Comparison of ENCODE assay signal across 15 cellular contexts in genomic region chr14:73489481-73490175, GRCh38. TPM values are rescaled to one million over a fixed set of nuclear protein-coding genes. Genes with fewer than 3 reads are reported as not detected.
DNase-seq lines count a peak whose midpoint lies in the region; ATAC-seq and TF ChIP-seq lines count a peak whose summit lies in the region.
"Had no signal": no experiment of that assay in that cellular context is flagged by ENCODE, and none has a peak within 500 bp of the region (broad histone marks: within the 10 kb centered on the region; RNA-seq: fewer than 3 reads in every experiment).

No MANE protein-coding gene starts in this region.

- H3K4me1 ChIP-seq in OCI-LY7 (ENCODE audit: insufficient read depth, low read length, poor library complexity, severe bottlenecking), result peaks cover 28% of the 10 kb centered on the region
- H3K4me1 ChIP-seq in trophoblast cell (ENCODE audit: control insufficient read depth in 1 of 2, insufficient read depth in 2 of 2, low read length in 2 of 2), result peaks cover 10 to 20% of the 10 kb centered on the region in 2 experiments
- H3K4me1 ChIP-seq in mucosa of descending colon (ENCODE audit: low read depth), result peaks cover 24% of the 10 kb centered on the region

- H2BK5ac ChIP-seq in trophoblast cell (ENCODE audit: low read depth, low read length, poor library complexity), result no peak overlapping the region

- CTCF ChIA-PET in activated CD8-positive, alpha-beta memory T cell treated with anti-CD3 and anti-CD28 coated beads, Interleukin-2, amount 10 ng/mL, durations not matched to agents 7 days and 5 days (lab: Charles Lee), result interaction anchor here (1.8 to 2.1 kb wide), 2 partner anchors 26 to 80 kb away, joined by 4 to 16 read pairs; partner anchors contain the start of gene ACOT2
- CTCF ChIA-PET in OCI-LY7 (lab: Charles Lee; ENCODE audit: unreplicated experiment), result interaction anchor here (0.6 kb wide), 1 partner anchor 14 kb away, joined by 4 read pairs; no protein-coding TSS in a partner anchor

- H2AFZ ChIP-seq in OCI-LY7 (ENCODE audit: low read length) (peak overlapping the region; percentile 37; the same call in 1 of the 2 replicates), trophoblast cell (ENCODE audit: insufficient read depth, low read length, poor library complexity) (no peak overlapping the region)

- no peak overlapping the region for H4K8ac ChIP-seq in trophoblast cell (ENCODE audit: low read depth, low read length)

- H3K27ac ChIP-seq in OCI-LY7 (ENCODE audit: low read depth, low read length, poor library complexity, severe bottlenecking) (no peak overlapping the region), trophoblast cell (ENCODE audit: low read depth, low read length) (no peak overlapping the region)
- H3K27ac ChIP-seq: neutrophil, SJSA1 had no signal

- TF ChIP-seq CTCF in OCI-LY7 (conservative IDR thresholded peaks at IDR 0.05; ENCODE audit: low read length) (no peak), mucosa of descending colon (IDR thresholded peaks at IDR 0.05) (no peak)

- H3K18ac ChIP-seq in trophoblast cell (ENCODE audit: low read length), result no peak overlapping the region

- POLR2A ChIA-PET in OCI-LY7 (lab: Charles Lee), result interaction anchor here (0.6 to 1.2 kb wide), 2 partner anchors 12 to 15 kb away, joined by 3 read pairs; no protein-coding TSS in a partner anchor

- no peak for DNase-seq in activated CD8-positive, alpha-beta memory T cell treated with anti-CD3 and anti-CD28 coated beads, Interleukin-2, amount 10 ng/mL, durations not matched to agents 7 days and 5 days
- no peak for DNase-seq in activated CD8-positive, alpha-beta memory T cell treated with anti-CD3 and anti-CD28 coated beads, Interleukin-2, amount 50 U/mL, for 48 hours
- DNase-seq in OCI-LY7 (ENCODE audit: low spot score), result no peak
- no peak for DNase-seq in central memory CD8-positive, alpha-beta T cell (ENCODE audit: low spot score in 2 of 2)
- DNase-seq in trophoblast cell, result peak; percentile 94 to 99
- no peak for DNase-seq in COLO668 (lab: John Stamatoyannopoulos, UW; ENCODE audit: unreplicated experiment)
- no peak for DNase-seq in mucosa of descending colon
- DNase-seq in cerebellum (ENCODE audit: low spot score), result no peak
- DNase-seq: amniotic stem cell; effector CD4-positive, alpha-beta T cell; left colon; NCI-H510A had no signal

- H3K4me3 Mint-ChIP-seq in activated CD8-positive, alpha-beta memory T cell treated with anti-CD3 and anti-CD28 coated beads, Interleukin-2, amount 10 ng/mL, durations not matched to agents 7 days and 5 days, result peak overlapping the region; percentile 58
- peak overlapping the region; percentile 87 for H3K4me3 Mint-ChIP-seq in central memory CD8-positive, alpha-beta T cell

- no peak overlapping the region for H3K14ac ChIP-seq in trophoblast cell (ENCODE audit: low read length)

- no peak overlapping the region for H3K4ac ChIP-seq in trophoblast cell (ENCODE audit: low read depth, low read length)

- no CpG with 5 or more reads among the region's 6 CpGs for WGBS in trophoblast cell (ENCODE audit: extremely low coverage, insufficient coverage, insufficient read length)

- H4K91ac ChIP-seq in trophoblast cell (ENCODE audit: low read depth, low read length), result no peak overlapping the region

- no peak overlapping the region for H3K23ac ChIP-seq in trophoblast cell (ENCODE audit: low read length)

- H2BK120ac ChIP-seq in trophoblast cell (ENCODE audit: insufficient read depth, low read length, poor library complexity), result no peak overlapping the region

- peaks cover 4% of the 10 kb centered on the region; the same call in 1 of the 2 replicates for H3K9me3 ChIP-seq in OCI-LY7 (ENCODE audit: low read length)
- H3K9me3 ChIP-seq in trophoblast cell (ENCODE audit: insufficient read depth, low read depth, low read length), result peaks cover 1% of the 10 kb centered on the region
- H3K9me3 ChIP-seq in mucosa of descending colon, result no peaks in the 10 kb centered on the region
- H3K9me3 ChIP-seq: neutrophil, SJSA1 had no signal

- no TSS peak for BruUV-seq in OCI-LY7 (replicated peaks; lab: Mats Ljungman, UMichigan)

- intact Hi-C loops in OCI-LY7 (cut with micrococcal nuclease; ENCODE audit: unreplicated experiment) (loop anchor here (5.0 kb wide), 1 partner anchor 398 kb away; the partner anchor contains the start of gene ZNF410), mucosa of descending colon (cut with DNase I, micrococcal nuclease) (loop anchor here in 1 of 2 donors (10.0 kb wide), 1 partner anchor 145 kb away; no protein-coding TSS in a partner anchor)

- H3K79me2 ChIP-seq in OCI-LY7 (ENCODE audit: insufficient read depth, low read depth, low read length), result peaks cover 33% of the 10 kb centered on the region
- H3K79me2 ChIP-seq in trophoblast cell (ENCODE audit: control insufficient read depth, insufficient read depth, low read length, poor library complexity), result peaks cover 9% of the 10 kb centered on the region

- peaks cover 21% of the 10 kb centered on the region for H3K36me3 Mint-ChIP-seq in activated CD8-positive, alpha-beta memory T cell treated with anti-CD3 and anti-CD28 coated beads, Interleukin-2, amount 10 ng/mL, durations not matched to agents 7 days and 5 days
- peaks cover 23% of the 10 kb centered on the region for H3K36me3 Mint-ChIP-seq in central memory CD8-positive, alpha-beta T cell (ENCODE audit: insufficient read depth)

- peaks cover 33% of the 10 kb centered on the region for H3K4me1 Mint-ChIP-seq in activated CD8-positive, alpha-beta memory T cell treated with anti-CD3 and anti-CD28 coated beads, Interleukin-2, amount 10 ng/mL, durations not matched to agents 7 days and 5 days
- peaks cover 20% of the 10 kb centered on the region for H3K4me1 Mint-ChIP-seq in central memory CD8-positive, alpha-beta T cell

- no peak overlapping the region; the same call in 1 of the 2 replicates for H3K4me2 ChIP-seq in OCI-LY7 (ENCODE audit: low read length)
- no peak overlapping the region for H3K4me2 ChIP-seq in trophoblast cell (ENCODE audit: low read length)

- H4K20me1 ChIP-seq in OCI-LY7 (ENCODE audit: insufficient read depth, low read length), result peaks cover 10% of the 10 kb centered on the region; the same call in 1 of the 2 replicates

- H3K27me3 ChIP-seq in trophoblast cell (ENCODE audit: insufficient read depth, low read length), result no peaks in the 10 kb centered on the region
- H3K27me3 ChIP-seq: neutrophil, SJSA1 had no signal

- no peaks in the 10 kb centered on the region for H3K9me2 ChIP-seq in OCI-LY7 (ENCODE audit: insufficient read depth, low read length)

- H3K27me3 Mint-ChIP-seq in activated CD8-positive, alpha-beta memory T cell treated with anti-CD3 and anti-CD28 coated beads, Interleukin-2, amount 10 ng/mL, durations not matched to agents 7 days and 5 days, result peaks cover 10% of the 10 kb centered on the region
- H3K27me3 Mint-ChIP-seq in central memory CD8-positive, alpha-beta T cell, result no peaks in the 10 kb centered on the region

- no peaks in the 10 kb centered on the region for H3K9me3 Mint-ChIP-seq in activated CD8-positive, alpha-beta memory T cell treated with anti-CD3 and anti-CD28 coated beads, Interleukin-2, amount 10 ng/mL, durations not matched to agents 7 days and 5 days (ENCODE audit: low read depth)
- no peaks in the 10 kb centered on the region for H3K9me3 Mint-ChIP-seq in central memory CD8-positive, alpha-beta T cell

- H2AK5ac ChIP-seq in trophoblast cell (ENCODE audit: low read length), result no peak overlapping the region

- no peak for ATAC-seq in activated CD8-positive, alpha-beta memory T cell treated with anti-CD3 and anti-CD28 coated beads, Interleukin-2, amount 10 ng/mL, durations not matched to agents 7 days and 5 days
- ATAC-seq in central memory CD8-positive, alpha-beta T cell (replicated peaks; ENCODE audit: extremely low read depth, poor library complexity, severe bottlenecking), result no peak
- no peak for ATAC-seq in mucosa of descending colon

- H3K36me3 ChIP-seq in OCI-LY7 (ENCODE audit: insufficient read depth, low read length), result peaks cover 25% of the 10 kb centered on the region
- no peaks in the 10 kb centered on the region for H3K36me3 ChIP-seq in trophoblast cell (ENCODE audit: control insufficient read depth in 1 of 2, insufficient read depth in 2 of 2, low read length in 2 of 2)
- H3K36me3 ChIP-seq in mucosa of descending colon (ENCODE audit: low read depth), result no peaks in the 10 kb centered on the region
- H3K36me3 ChIP-seq: neutrophil had no signal

- peak overlapping the region; percentile 8 for H3K27ac Mint-ChIP-seq in activated CD8-positive, alpha-beta memory T cell treated with anti-CD3 and anti-CD28 coated beads, Interleukin-2, amount 10 ng/mL, durations not matched to agents 7 days and 5 days
- no peak overlapping the region for H3K27ac Mint-ChIP-seq in central memory CD8-positive, alpha-beta T cell (ENCODE audit: low read depth)

- H4K12ac ChIP-seq in trophoblast cell (ENCODE audit: low read depth, low read length), result no peak overlapping the region

- no peak overlapping the region for H3K9ac ChIP-seq in trophoblast cell (ENCODE audit: low read length)

- peaks cover 6% of the 10 kb centered on the region for H3K79me1 ChIP-seq in trophoblast cell (ENCODE audit: low read length)

- H2BK12ac ChIP-seq in trophoblast cell (ENCODE audit: low read length), result no peak overlapping the region

- no peak overlapping the region for H3K4me3 ChIP-seq in OCI-LY7 (ENCODE audit: low read depth, low read length, poor library complexity, severe bottlenecking)
- no peak overlapping the region for H3K4me3 ChIP-seq in trophoblast cell (ENCODE audit: low read depth, low read length)
- no peak overlapping the region for H3K4me3 ChIP-seq in mucosa of descending colon

RNA-seq across cellular contexts. Expression of gene RIOX1, which starts 1.1 kb away (rescaled TPM):
- total RNA-seq in activated CD8-positive, alpha-beta memory T cell treated with anti-CD3 and anti-CD28 coated beads, Interleukin-2, amount 10 ng/mL, durations not matched to agents 7 days and 5 days, result 10 to 100 TPM; 20.7 to 25.6 TPM
- 33.5 and 36.4 TPM in 2 replicates for total RNA-seq in OCI-LY7 (2014; rRNA removed; shearing (Covaris generic))
- 21.0 and 21.7 TPM in 2 replicates for total RNA-seq in OCI-LY7 (2022)
- polyA plus RNA-seq in trophoblast cell (2013), result 5.4 and 5.6 TPM in 2 replicates
- total RNA-seq in mucosa of descending colon, result 10 to 100 TPM in 2 of 3 donors, 1 to 10 TPM in 1; 7.9 to 11.7 (median 10.1) TPM
- total RNA-seq in cerebellum, result 18.6 TPM

RNA-seq across cellular contexts. Expression of gene NUMB, which starts 31.3 kb away (rescaled TPM):
- total RNA-seq in activated CD8-positive, alpha-beta memory T cell treated with anti-CD3 and anti-CD28 coated beads, Interleukin-2, amount 10 ng/mL, durations not matched to agents 7 days and 5 days, result 10 to 100 TPM; 44.8 to 45.2 TPM
- 17.1 and 18.6 TPM in 2 replicates for total RNA-seq in OCI-LY7 (2014; rRNA removed; shearing (Covaris generic))
- 81.1 and 87.8 TPM in 2 replicates for total RNA-seq in OCI-LY7 (2022)
- 86.2 and 87.0 TPM in 2 replicates for polyA plus RNA-seq in trophoblast cell (2013)
- total RNA-seq in mucosa of descending colon, result 100 to 1,000 TPM in 2 of 3 donors, 10 to 100 TPM in 1; 98.5 to 115 (median 112) TPM
- 34.5 TPM for total RNA-seq in cerebellum

RNA-seq across cellular contexts. Expression of gene ACOT1, which starts 47.3 kb away (rescaled TPM):
- 1 to 10 TPM; 2.5 to 4.3 TPM for total RNA-seq in activated CD8-positive, alpha-beta memory T cell treated with anti-CD3 and anti-CD28 coated beads, Interleukin-2, amount 10 ng/mL, durations not matched to agents 7 days and 5 days
- total RNA-seq in OCI-LY7 (2014; rRNA removed; shearing (Covaris generic)), result 0.88 and 1.9 TPM in 2 replicates
- 1.8 and 2.3 TPM in 2 replicates for total RNA-seq in OCI-LY7 (2022)
- 4.4 and 5.0 TPM in 2 replicates for polyA plus RNA-seq in trophoblast cell (2013)
- total RNA-seq in mucosa of descending colon, result 1 to 10 TPM; 6.6 to 8.7 (median 8.3) TPM
- 1.5 TPM for total RNA-seq in cerebellum
- total RNA-seq: HT1080 had no signal

Comparison
In these comparisons a context has a peak if more than half of its experiments do, and no peak if none do; other contexts are left out.
1. DNase-seq: peak in trophoblast cell (2 of 2); none in activated CD8-positive, alpha-beta memory T cell treated with anti-CD3 and anti-CD28 coated beads, Interleukin-2, amount 10 ng/mL, durations not matched to agents 7 days and 5 days (single experiment), activated CD8-positive, alpha-beta memory T cell treated with anti-CD3 and anti-CD28 coated beads, Interleukin-2, amount 50 U/mL, for 48 hours (single experiment), OCI-LY7 (single experiment), central memory CD8-positive, alpha-beta T cell (0 of 2), COLO668 (single experiment), mucosa of descending colon (0 of 3) and cerebellum (single experiment).